ENCODE assay signal across 15 cellular contexts in the genomic region with DNA sequence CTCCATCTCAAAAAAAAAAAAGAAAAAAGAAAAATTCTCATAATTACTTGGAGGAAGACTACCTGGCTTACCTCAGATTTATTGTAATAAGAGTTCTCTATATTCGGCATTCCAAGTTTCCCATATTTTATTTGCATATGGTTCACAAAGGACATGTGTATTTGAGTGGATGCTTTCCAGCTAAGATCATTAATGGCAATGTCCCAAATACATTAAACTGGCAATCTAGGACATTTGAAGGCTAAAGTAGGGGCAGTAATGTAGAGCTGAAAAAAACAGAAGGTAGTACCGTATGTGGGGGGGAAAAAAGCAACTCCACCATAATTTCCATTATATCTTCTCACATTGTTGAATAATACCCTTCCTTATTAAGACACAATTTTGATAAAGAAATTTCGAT. TPM values are rescaled to one million over a fixed set of nuclear protein-coding genes. Genes with fewer than 3 reads are reported as not detected.
DNase-seq lines count a peak whose midpoint lies in the region; ATAC-seq, FAIRE-seq and TF ChIP-seq lines count a peak whose summit lies in the region.
"Had no signal": no experiment of that assay in that cellular context is flagged by ENCODE, and none has a peak within 500 bp of the region (broad histone marks: within the 10 kb centered on the region; RNA-seq: fewer than 3 reads in every experiment).

No MANE protein-coding gene starts in this region.

- H3K4me1 ChIP-seq in ACC112 (ENCODE audit: control insufficient read depth, insufficient read depth, low read length, unreplicated experiment) (peaks cover 32% of the 10 kb centered on the region), RWPE2 (ENCODE audit: insufficient read depth, poor library complexity, severe bottlenecking) (peaks cover 18% of the 10 kb centered on the region)

- no peaks in the 10 kb centered on the region for H3K9me3 ChIP-seq in RWPE2 (ENCODE audit: severe bottlenecking)

- DNase-seq in ELR (ENCODE audit: low read depth) (peak; percentile 27), RWPE2 (ENCODE audit: low spot score) (no peak), fibroblast of villous mesenchyme (ENCODE audit: low read depth) (peak; percentile 48), NCI-H524 (lab: John Stamatoyannopoulos, UW) (no peak), RCC 7860 (ENCODE audit: low spot score) (no peak), DMS 273 (lab: John Stamatoyannopoulos, UW; ENCODE audit: unreplicated experiment) (no peak)
- DNase-seq: AML-193; brain microvascular endothelial cell; effector CD4-positive, alpha-beta T cell; islet precursor cell; NCI-H2081; NCI-H774 had no signal

- H3K27me3 ChIP-seq in ACC112 (ENCODE audit: insufficient read depth, low read length) (no peaks in the 10 kb centered on the region), RWPE2 (ENCODE audit: insufficient read depth, poor library complexity, severe bottlenecking) (no peaks in the 10 kb centered on the region)
- H3K27me3 ChIP-seq: brain microvascular endothelial cell had no signal

- TF ChIP-seq CTCF in RWPE2 (IDR thresholded peaks at IDR 0.05; ENCODE audit: poor library complexity, severe bottlenecking), result no peak
- TF ChIP-seq CTCF in fibroblast of villous mesenchyme (IDR thresholded peaks at IDR 0.05; ENCODE audit: insufficient read depth, low read depth, low read length), result no peak

- H2AFZ ChIP-seq in ACC112 (ENCODE audit: low read length, unreplicated experiment), result no peak overlapping the region

- ATAC-seq in RWPE2 (ENCODE audit: low read depth) (no peak), HG02970 (IDR thresholded peaks at IDR 0.05; ENCODE audit: low FRiP score, unreplicated experiment) (no peak)

- peak overlapping the region; percentile 41 for H3K27ac ChIP-seq in ACC112 (ENCODE audit: low read depth, low read length)
- H3K27ac ChIP-seq in RWPE2 (ENCODE audit: poor library complexity, severe bottlenecking), result peak overlapping the region; percentile 9
- H3K27ac ChIP-seq: brain microvascular endothelial cell had no signal

- peaks cover 78% of the 10 kb centered on the region for H3K79me2 ChIP-seq in ACC112 (ENCODE audit: control insufficient read depth, insufficient read depth, low read length, unreplicated experiment)

- H3K36me3 ChIP-seq in ACC112 (ENCODE audit: insufficient read depth, low read length) (peaks cover 35% of the 10 kb centered on the region), RWPE2 (ENCODE audit: low read depth) (peaks cover 73% of the 10 kb centered on the region)

- H3K4me3 ChIP-seq in ACC112 (ENCODE audit: low read depth, low read length) (peak overlapping the region; percentile 98), RWPE2 (ENCODE audit: severe bottlenecking) (no peak overlapping the region), fibroblast of villous mesenchyme (ENCODE audit: low read depth, low read length) (no peak overlapping the region)

- FAIRE-seq in RCC 7860 (lab: Jason Lieb, UNC), result no peak
- FAIRE-seq: H1 had no signal

RNA-seq across cellular contexts. Expression of a gene that starts 4.9 kb away (rescaled TPM):
- total RNA-seq in fibroblast of villous mesenchyme, result 39.6 and 63.0 TPM in 2 replicates

Comparison
In these comparisons a context has a peak if more than half of its experiments do, and no peak if none do; other contexts are left out.
1. DNase-seq: peak in ELR (single experiment) and fibroblast of villous mesenchyme (single experiment); none in RWPE2 (single experiment), NCI-H524 (0 of 2), RCC 7860 (single experiment) and DMS 273 (single experiment).